17 cellular contexts compared by ENCODE assay signal in genomic region chr3:9392041-9392440, GRCh38. TPM values are rescaled to one million over a fixed set of nuclear protein-coding genes. Genes with fewer than 3 reads are reported as not detected.
DNase-seq lines count a peak whose midpoint lies in the region; ATAC-seq and TF ChIP-seq lines count a peak whose summit lies in the region.
"Had no signal": no experiment of that assay in that cellular context is flagged by ENCODE, and none has a peak within 500 bp of the region (broad histone marks: within the 10 kb centered on the region; RNA-seq: fewer than 3 reads in every experiment).

No MANE protein-coding gene starts in this region.

- CTCF ChIA-PET in Caco-2 (lab: Charles Lee) = no interaction called here

- H3K27ac Mint-ChIP-seq in stimulated activated naive CD8-positive, alpha-beta T cell treated with anti-CD3 and anti-CD28 coated beads, Interleukin-15, Interleukin-2, amounts not matched to agents 100 ng/mL and 50 ng/mL, for 24 hours = peak overlapping the region; percentile 64
- H3K27ac Mint-ChIP-seq in activated T-helper 1 cell treated with anti-CD3 and anti-CD28 coated beads, Interleukin-12 subunit alpha, Interleukin-12 subunit beta, Interleukin-2, Interleukin-4 antibody, amounts not matched to agents 30 ng/mL and 10 ng/mL and 1 ng/mL, durations not matched to agents 14 hours and 24 hours and 36 hours = peak overlapping the region; percentile 10
- no peak overlapping the region for H3K27ac Mint-ChIP-seq in Caco-2 (ENCODE audit: unreplicated experiment)

- H3K36me3 ChIP-seq in mesodermal cell (ENCODE audit: control insufficient read depth, insufficient read depth, low read length) (peaks cover 81% of the 10 kb centered on the region), Caco-2 (ENCODE audit: control insufficient read depth, insufficient read depth, low read length) (peaks cover 2% of the 10 kb centered on the region)

- intact Hi-C loops in activated T-helper 1 cell treated with anti-CD3 and anti-CD28 coated beads, Interleukin-12 subunit alpha, Interleukin-12 subunit beta, Interleukin-2, Interleukin-4 antibody, amounts not matched to agents 30 ng/mL and 10 ng/mL and 1 ng/mL, durations not matched to agents 14 hours and 24 hours and 36 hours (cut with micrococcal nuclease) = no loop called here
- intact Hi-C loops in Caco-2 (cut with micrococcal nuclease; ENCODE audit: unreplicated experiment) = no loop called here

- DNase-seq in stimulated activated naive CD8-positive, alpha-beta T cell treated with anti-CD3 and anti-CD28 coated beads, Interleukin-15, Interleukin-2, amounts not matched to agents 100 U/mL and 50 U/mL, for 24 hours = no peak
- no peak for DNase-seq in activated T-helper 1 cell treated with anti-CD3 and anti-CD28 coated beads, Interleukin-12 subunit alpha, Interleukin-12 subunit beta, Interleukin-2, Interleukin-4 antibody, amounts not matched to agents 30 ng/mL and 10 ng/mL and 1 ng/mL, durations not matched to agents 14 hours and 24 hours and 36 hours (ENCODE audit: low spot score)
- DNase-seq in NCI-H146 (lab: John Stamatoyannopoulos, UW) = no peak
- no peak for DNase-seq in Caco-2
- no peak for DNase-seq in stimulated activated naive CD4-positive, alpha-beta T cell (lab: John Stamatoyannopoulos, UW)
- no peak for DNase-seq in NCI-H2107 (lab: John Stamatoyannopoulos, UW)
- DNase-seq: brain microvascular endothelial cell, foreskin fibroblast, mucosa of descending colon, NCI-H1048, NCI-H226, trophoblast cell, WERI-Rb-1 had no signal

- peak overlapping the region; percentile 6 for H3K27ac ChIP-seq in mesodermal cell (ENCODE audit: low read depth, low read length, severe bottlenecking)
- H3K27ac ChIP-seq: brain microvascular endothelial cell, prostate gland, SJSA1, WERI-Rb-1 had no signal

- H3K4me1 ChIP-seq in mesodermal cell (ENCODE audit: control insufficient read depth, insufficient read depth, low read length, poor library complexity, severe bottlenecking) (peaks cover 20% of the 10 kb centered on the region), Caco-2 (peaks cover 14% of the 10 kb centered on the region)
- H3K4me1 ChIP-seq: prostate gland had no signal

- H3K9me3 ChIP-seq in mesodermal cell (ENCODE audit: control insufficient read depth, low read length) (no peaks in the 10 kb centered on the region), Caco-2 (no peaks in the 10 kb centered on the region)
- H3K9me3 ChIP-seq: mucosa of descending colon, prostate gland, SJSA1 had no signal

- no TSS peak for BruUV-seq in Caco-2 (replicated peaks; lab: Mats Ljungman, UMichigan)

- peak overlapping the region; percentile 26 for H3K4me3 Mint-ChIP-seq in stimulated activated naive CD8-positive, alpha-beta T cell treated with anti-CD3 and anti-CD28 coated beads, Interleukin-15, Interleukin-2, amounts not matched to agents 100 ng/mL and 50 ng/mL, for 24 hours
- no peak overlapping the region for H3K4me3 Mint-ChIP-seq in activated T-helper 1 cell treated with anti-CD3 and anti-CD28 coated beads, Interleukin-12 subunit alpha, Interleukin-12 subunit beta, Interleukin-2, Interleukin-4 antibody, amounts not matched to agents 30 ng/mL and 10 ng/mL and 1 ng/mL, durations not matched to agents 14 hours and 24 hours and 36 hours
- H3K4me3 Mint-ChIP-seq in Caco-2 (ENCODE audit: unreplicated experiment) = no peak overlapping the region

- no peaks in the 10 kb centered on the region for H3K27me3 ChIP-seq in Caco-2 (replicated peaks; ENCODE audit: control insufficient read depth, insufficient read depth, low read length)
- H3K27me3 ChIP-seq: brain microvascular endothelial cell, SJSA1 had no signal

- H3K36me3 Mint-ChIP-seq in stimulated activated naive CD8-positive, alpha-beta T cell treated with anti-CD3 and anti-CD28 coated beads, Interleukin-15, Interleukin-2, amounts not matched to agents 100 ng/mL and 50 ng/mL, for 24 hours (ENCODE audit: low read depth) = peaks cover 87% of the 10 kb centered on the region
- H3K36me3 Mint-ChIP-seq in activated T-helper 1 cell treated with anti-CD3 and anti-CD28 coated beads, Interleukin-12 subunit alpha, Interleukin-12 subunit beta, Interleukin-2, Interleukin-4 antibody, amounts not matched to agents 30 ng/mL and 10 ng/mL and 1 ng/mL, durations not matched to agents 14 hours and 24 hours and 36 hours (ENCODE audit: low read depth) = peaks cover 64% of the 10 kb centered on the region
- peaks cover 99% of the 10 kb centered on the region for H3K36me3 Mint-ChIP-seq in Caco-2 (ENCODE audit: insufficient read depth, unreplicated experiment)

- no peaks in the 10 kb centered on the region for H3K27me3 Mint-ChIP-seq in stimulated activated naive CD8-positive, alpha-beta T cell treated with anti-CD3 and anti-CD28 coated beads, Interleukin-15, Interleukin-2, amounts not matched to agents 100 ng/mL and 50 ng/mL, for 24 hours
- H3K27me3 Mint-ChIP-seq in activated T-helper 1 cell treated with anti-CD3 and anti-CD28 coated beads, Interleukin-12 subunit alpha, Interleukin-12 subunit beta, Interleukin-2, Interleukin-4 antibody, amounts not matched to agents 30 ng/mL and 10 ng/mL and 1 ng/mL, durations not matched to agents 14 hours and 24 hours and 36 hours (ENCODE audit: insufficient read depth) = no peaks in the 10 kb centered on the region
- no peaks in the 10 kb centered on the region for H3K27me3 Mint-ChIP-seq in Caco-2 (ENCODE audit: insufficient read depth, unreplicated experiment)

- ATAC-seq in stimulated activated naive CD8-positive, alpha-beta T cell treated with anti-CD3 and anti-CD28 coated beads, Interleukin-15, Interleukin-2, amounts not matched to agents 100 U/mL and 50 U/mL, for 24 hours = no peak
- ATAC-seq: mucosa of descending colon had no signal

- no peaks in the 10 kb centered on the region for H3K9me3 Mint-ChIP-seq in stimulated activated naive CD8-positive, alpha-beta T cell treated with anti-CD3 and anti-CD28 coated beads, Interleukin-15, Interleukin-2, amounts not matched to agents 100 ng/mL and 50 ng/mL, for 24 hours
- H3K9me3 Mint-ChIP-seq in activated T-helper 1 cell treated with anti-CD3 and anti-CD28 coated beads, Interleukin-12 subunit alpha, Interleukin-12 subunit beta, Interleukin-2, Interleukin-4 antibody, amounts not matched to agents 30 ng/mL and 10 ng/mL and 1 ng/mL, durations not matched to agents 14 hours and 24 hours and 36 hours = no peaks in the 10 kb centered on the region
- H3K9me3 Mint-ChIP-seq in Caco-2 (ENCODE audit: unreplicated experiment) = no peaks in the 10 kb centered on the region

- TF ChIP-seq CTCF in Caco-2 (IDR thresholded peaks at IDR 0.05; ENCODE audit: insufficient read depth in 1 of 2, low read depth in 1 of 2, low read length in 1 of 2, severe bottlenecking in 1 of 2, unreplicated experiment in 1 of 2) = no peak

- H3K4me1 Mint-ChIP-seq in stimulated activated naive CD8-positive, alpha-beta T cell treated with anti-CD3 and anti-CD28 coated beads, Interleukin-15, Interleukin-2, amounts not matched to agents 100 ng/mL and 50 ng/mL, for 24 hours (ENCODE audit: low read depth) = peaks cover 65% of the 10 kb centered on the region
- H3K4me1 Mint-ChIP-seq in activated T-helper 1 cell treated with anti-CD3 and anti-CD28 coated beads, Interleukin-12 subunit alpha, Interleukin-12 subunit beta, Interleukin-2, Interleukin-4 antibody, amounts not matched to agents 30 ng/mL and 10 ng/mL and 1 ng/mL, durations not matched to agents 14 hours and 24 hours and 36 hours (ENCODE audit: low read depth) = peaks cover 49% of the 10 kb centered on the region
- peaks cover 15% of the 10 kb centered on the region for H3K4me1 Mint-ChIP-seq in Caco-2 (ENCODE audit: low read depth, unreplicated experiment)

- no peak overlapping the region for H3K4me3 ChIP-seq in mesodermal cell (ENCODE audit: extremely low read depth, insufficient read depth, low read length, poor library complexity, severe bottlenecking)
- no peak overlapping the region for H3K4me3 ChIP-seq in Caco-2 (ENCODE audit: low read depth, low read length)
- H3K4me3 ChIP-seq: mucosa of descending colon, prostate gland, SJSA1 had no signal

- POLR2A ChIA-PET in Caco-2 (lab: Charles Lee) = no interaction called here

- WGBS in mesodermal cell (ENCODE audit: insufficient coverage in 2 of 2), 2 experiments = 100% methylated on average over 1 of the region's 1 CpG; no CpG with 5 or more reads in 1 of the 2 experiments

RNA-seq across cellular contexts. Expression of gene SETD5, which starts 5.4 kb away (rescaled TPM):
- 135 and 140 TPM in 2 replicates for total RNA-seq in activated T-helper 1 cell treated with anti-CD3 and anti-CD28 coated beads, Interleukin-12 subunit alpha, Interleukin-12 subunit beta, Interleukin-2, Interleukin-4 antibody, amounts not matched to agents 30 ng/mL and 10 ng/mL and 1 ng/mL, durations not matched to agents 14 hours and 24 hours and 36 hours
- 264 TPM for polyA plus RNA-seq in mesodermal cell (2013, experiment 1 of 2)
- polyA plus RNA-seq in mesodermal cell (2013, experiment 2 of 2) = 186 TPM
- 140 and 155 TPM in 2 replicates for total RNA-seq in Caco-2 (2022)

RNA-seq across cellular contexts. Expression of gene THUMPD3, which starts 29.2 kb away (rescaled TPM):
- 61.4 and 62.4 TPM in 2 replicates for total RNA-seq in activated T-helper 1 cell treated with anti-CD3 and anti-CD28 coated beads, Interleukin-12 subunit alpha, Interleukin-12 subunit beta, Interleukin-2, Interleukin-4 antibody, amounts not matched to agents 30 ng/mL and 10 ng/mL and 1 ng/mL, durations not matched to agents 14 hours and 24 hours and 36 hours
- polyA plus RNA-seq in mesodermal cell (2013, experiment 1 of 2) = 44.3 TPM
- polyA plus RNA-seq in mesodermal cell (2013, experiment 2 of 2) = 47.6 TPM
- 56.0 and 62.2 TPM in 2 replicates for total RNA-seq in Caco-2 (2022)
